In the genomic region with DNA sequence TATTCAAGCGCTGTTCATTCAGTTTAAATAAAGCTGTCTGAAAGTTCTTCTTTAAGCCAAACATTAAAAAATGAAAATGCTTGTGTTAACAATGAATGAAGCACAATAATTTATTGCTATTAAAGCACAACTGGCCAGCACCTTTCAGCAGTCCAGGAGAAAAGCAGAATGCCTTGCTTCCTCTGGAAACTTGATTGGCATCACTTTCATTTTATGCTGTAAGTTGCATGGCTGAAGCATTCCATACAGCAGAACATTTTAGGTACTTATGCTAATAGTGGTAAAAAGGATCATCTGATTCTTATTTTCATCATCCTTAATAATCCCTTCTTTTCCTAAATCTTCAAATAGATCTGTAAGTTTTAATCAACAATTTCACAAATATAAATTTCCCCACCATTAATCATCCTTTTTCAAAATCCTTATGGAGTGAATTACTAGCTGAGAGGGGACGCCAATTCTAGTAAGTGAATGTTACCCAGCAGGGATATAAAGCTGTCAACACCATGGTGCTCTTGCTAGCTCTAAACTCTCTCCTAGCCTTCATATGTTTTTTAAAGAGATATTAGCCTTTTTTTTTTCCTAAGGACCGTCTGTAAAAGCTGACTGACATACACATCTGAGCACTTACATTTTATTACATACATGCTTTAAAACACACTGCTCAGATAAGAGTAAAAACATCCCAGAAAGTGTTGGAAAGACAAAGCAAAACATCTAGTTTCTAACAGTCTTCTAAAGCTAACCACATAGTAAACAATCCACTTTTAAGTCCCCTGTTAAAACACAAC, we compare ENCODE assay signal across 1 cellular context.
TF ChIP-seq lines count a peak whose summit lies in the region.

No MANE protein-coding gene starts in this region.

TF ChIP-seq in HEK293, 187 proteins besides CTCF, POLR2A, EP300 and RAD21 (continued from another document and continues in another):
- TF ChIP-seq ZNF121 (tag by site-specific recombination; IDR thresholded peaks at IDR 0.05), result no peak
- TF ChIP-seq ZBTB48 (tag by site-specific recombination; IDR thresholded peaks at IDR 0.05), result no peak
- no peak for TF ChIP-seq ZBTB21 (tag by site-specific recombination; IDR thresholded peaks at IDR 0.05)
- peak; percentile 33; the same call in 1 of the 2 replicates for TF ChIP-seq ZNF324 (tag by site-specific recombination; IDR thresholded peaks at IDR 0.05)
- TF ChIP-seq GLIS2 (tag by site-specific recombination; IDR thresholded peaks at IDR 0.05), result no peak
- TF ChIP-seq BCL11B (tag by site-specific recombination; IDR thresholded peaks at IDR 0.05; ENCODE audit: low read depth), result 0 out of 2 replicates have a peak, but pooled peaks have one; percentile 29
- TF ChIP-seq ZNF174 (tag by site-specific recombination; IDR thresholded peaks at IDR 0.05), result no peak
- no peak for TF ChIP-seq SALL2 (tag by site-specific recombination; IDR thresholded peaks at IDR 0.05; ENCODE audit: borderline replicate concordance)
- no peak for TF ChIP-seq ZNF311 (tag by site-specific recombination; IDR thresholded peaks at IDR 0.05; ENCODE audit: borderline replicate concordance)
- TF ChIP-seq ZNF274 (IDR thresholded peaks at IDR 0.05; ENCODE audit: low read length), result no peak
- TF ChIP-seq ZNF274 (tag by site-specific recombination; IDR thresholded peaks at IDR 0.05; ENCODE audit: borderline replicate concordance), result no peak
- no peak for TF ChIP-seq HOXD13 (CRISPR knock-in tag; IDR thresholded peaks at IDR 0.05; ENCODE audit: borderline replicate concordance)
- TF ChIP-seq, protein P1, sequence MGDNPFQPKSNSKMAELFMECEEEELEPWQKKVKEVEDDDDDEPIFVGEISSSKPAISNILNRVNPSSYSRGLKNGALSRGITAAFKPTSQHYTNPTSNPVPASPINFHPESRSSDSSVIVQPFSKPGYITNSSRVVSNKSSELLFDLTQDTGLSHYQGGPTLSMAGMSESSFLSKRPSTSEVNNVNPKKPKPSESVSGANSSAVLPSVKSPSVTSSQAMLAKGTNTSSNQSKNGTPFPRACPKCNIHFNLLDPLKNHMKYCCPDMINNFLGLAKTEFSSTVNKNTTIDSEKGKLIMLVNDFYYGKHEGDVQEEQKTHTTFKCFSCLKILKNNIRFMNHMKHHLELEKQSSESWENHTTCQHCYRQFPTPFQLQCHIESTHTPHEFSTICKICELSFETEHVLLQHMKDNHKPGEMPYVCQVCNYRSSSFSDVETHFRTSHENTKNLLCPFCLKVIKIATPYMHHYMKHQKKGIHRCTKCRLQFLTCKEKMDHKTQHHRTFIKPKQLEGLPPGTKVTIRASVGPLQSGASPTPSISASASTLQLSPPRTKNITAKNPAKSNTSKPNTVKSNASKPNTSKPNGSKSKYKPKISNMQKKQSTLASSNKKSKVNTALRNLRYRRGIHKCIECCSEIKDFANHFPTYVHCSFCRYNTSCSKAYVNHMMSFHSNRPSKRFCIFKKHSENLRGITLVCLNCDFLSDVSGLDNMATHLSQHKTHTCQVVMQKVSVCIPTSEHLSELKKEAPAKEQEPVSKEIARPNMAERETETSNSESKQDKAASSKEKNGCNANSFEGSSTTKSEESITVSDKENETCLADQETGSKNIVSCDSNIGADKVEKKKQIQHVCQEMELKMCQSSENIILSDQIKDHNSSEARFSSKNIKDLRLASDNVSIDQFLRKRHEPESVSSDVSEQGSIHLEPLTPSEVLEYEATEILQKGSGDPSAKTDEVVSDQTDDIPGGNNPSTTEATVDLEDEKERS (tag by site-specific recombination; IDR thresholded peaks at IDR 0.05), result no peak
- peak; percentile 20 for TF ChIP-seq WT1 (tag by site-specific recombination; IDR thresholded peaks at IDR 0.05)
- no peak for TF ChIP-seq KLF9 (tag by site-specific recombination; IDR thresholded peaks at IDR 0.05; ENCODE audit: low read depth)
- no peak for TF ChIP-seq GLI4 (tag by site-specific recombination; IDR thresholded peaks at IDR 0.05)
- no peak for TF ChIP-seq ZBTB1 (tag by site-specific recombination; IDR thresholded peaks at IDR 0.05)
- TF ChIP-seq, protein P2, sequence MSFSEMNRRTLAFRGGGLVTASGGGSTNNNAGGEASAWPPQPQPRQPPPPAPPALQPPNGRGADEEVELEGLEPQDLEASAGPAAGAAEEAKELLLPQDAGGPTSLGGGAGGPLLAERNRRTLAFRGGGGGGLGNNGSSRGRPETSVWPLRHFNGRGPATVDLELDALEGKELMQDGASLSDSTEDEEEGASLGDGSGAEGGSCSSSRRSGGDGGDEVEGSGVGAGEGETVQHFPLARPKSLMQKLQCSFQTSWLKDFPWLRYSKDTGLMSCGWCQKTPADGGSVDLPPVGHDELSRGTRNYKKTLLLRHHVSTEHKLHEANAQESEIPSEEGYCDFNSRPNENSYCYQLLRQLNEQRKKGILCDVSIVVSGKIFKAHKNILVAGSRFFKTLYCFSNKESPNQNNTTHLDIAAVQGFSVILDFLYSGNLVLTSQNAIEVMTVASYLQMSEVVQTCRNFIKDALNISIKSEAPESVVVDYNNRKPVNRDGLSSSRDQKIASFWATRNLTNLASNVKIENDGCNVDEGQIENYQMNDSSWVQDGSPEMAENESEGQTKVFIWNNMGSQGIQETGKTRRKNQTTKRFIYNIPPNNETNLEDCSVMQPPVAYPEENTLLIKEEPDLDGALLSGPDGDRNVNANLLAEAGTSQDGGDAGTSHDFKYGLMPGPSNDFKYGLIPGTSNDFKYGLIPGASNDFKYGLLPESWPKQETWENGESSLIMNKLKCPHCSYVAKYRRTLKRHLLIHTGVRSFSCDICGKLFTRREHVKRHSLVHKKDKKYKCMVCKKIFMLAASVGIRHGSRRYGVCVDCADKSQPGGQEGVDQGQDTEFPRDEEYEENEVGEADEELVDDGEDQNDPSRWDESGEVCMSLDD (tag by site-specific recombination; IDR thresholded peaks at IDR 0.05), result no peak
- TF ChIP-seq ZFP37 (tag by site-specific recombination; IDR thresholded peaks at IDR 0.05), result no peak
- TF ChIP-seq ZNF48 (tag by site-specific recombination; IDR thresholded peaks at IDR 0.05), result no peak
- TF ChIP-seq ZNF350 (tag by site-specific recombination; IDR thresholded peaks at IDR 0.05), result no peak
- no peak for TF ChIP-seq SCRT2 (tag by site-specific recombination; IDR thresholded peaks at IDR 0.05)
- TF ChIP-seq, protein P3, sequence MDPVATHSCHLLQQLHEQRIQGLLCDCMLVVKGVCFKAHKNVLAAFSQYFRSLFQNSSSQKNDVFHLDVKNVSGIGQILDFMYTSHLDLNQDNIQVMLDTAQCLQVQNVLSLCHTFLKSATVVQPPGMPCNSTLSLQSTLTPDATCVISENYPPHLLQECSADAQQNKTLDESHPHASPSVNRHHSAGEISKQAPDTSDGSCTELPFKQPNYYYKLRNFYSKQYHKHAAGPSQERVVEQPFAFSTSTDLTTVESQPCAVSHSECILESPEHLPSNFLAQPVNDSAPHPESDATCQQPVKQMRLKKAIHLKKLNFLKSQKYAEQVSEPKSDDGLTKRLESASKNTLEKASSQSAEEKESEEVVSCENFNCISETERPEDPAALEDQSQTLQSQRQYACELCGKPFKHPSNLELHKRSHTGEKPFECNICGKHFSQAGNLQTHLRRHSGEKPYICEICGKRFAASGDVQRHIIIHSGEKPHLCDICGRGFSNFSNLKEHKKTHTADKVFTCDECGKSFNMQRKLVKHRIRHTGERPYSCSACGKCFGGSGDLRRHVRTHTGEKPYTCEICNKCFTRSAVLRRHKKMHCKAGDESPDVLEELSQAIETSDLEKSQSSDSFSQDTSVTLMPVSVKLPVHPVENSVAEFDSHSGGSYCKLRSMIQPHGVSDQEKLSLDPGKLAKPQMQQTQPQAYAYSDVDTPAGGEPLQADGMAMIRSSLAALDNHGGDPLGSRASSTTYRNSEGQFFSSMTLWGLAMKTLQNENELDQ (tag by site-specific recombination; IDR thresholded peaks at IDR 0.05; ENCODE audit: low read depth), result no peak
- TF ChIP-seq FEZF1 (tag by site-specific recombination; IDR thresholded peaks at IDR 0.05), result peak; percentile 95
- TF ChIP-seq ZNF747 (tag by site-specific recombination; IDR thresholded peaks at IDR 0.05), result no peak
- TF ChIP-seq, protein P4, sequence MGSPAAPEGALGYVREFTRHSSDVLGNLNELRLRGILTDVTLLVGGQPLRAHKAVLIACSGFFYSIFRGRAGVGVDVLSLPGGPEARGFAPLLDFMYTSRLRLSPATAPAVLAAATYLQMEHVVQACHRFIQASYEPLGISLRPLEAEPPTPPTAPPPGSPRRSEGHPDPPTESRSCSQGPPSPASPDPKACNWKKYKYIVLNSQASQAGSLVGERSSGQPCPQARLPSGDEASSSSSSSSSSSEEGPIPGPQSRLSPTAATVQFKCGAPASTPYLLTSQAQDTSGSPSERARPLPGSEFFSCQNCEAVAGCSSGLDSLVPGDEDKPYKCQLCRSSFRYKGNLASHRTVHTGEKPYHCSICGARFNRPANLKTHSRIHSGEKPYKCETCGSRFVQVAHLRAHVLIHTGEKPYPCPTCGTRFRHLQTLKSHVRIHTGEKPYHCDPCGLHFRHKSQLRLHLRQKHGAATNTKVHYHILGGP (tag by site-specific recombination; IDR thresholded peaks at IDR 0.05), result no peak
- no peak for TF ChIP-seq BCL11A (tag by site-specific recombination; IDR thresholded peaks at IDR 0.05; ENCODE audit: low read depth)
- peak; percentile 53; the same call in 1 of the 2 replicates for TF ChIP-seq ZIC2 (tag by site-specific recombination; IDR thresholded peaks at IDR 0.05)
- TF ChIP-seq ZNF530 (tag by site-specific recombination; IDR thresholded peaks at IDR 0.05; ENCODE audit: low read depth), result no peak
- TF ChIP-seq, protein P5, sequence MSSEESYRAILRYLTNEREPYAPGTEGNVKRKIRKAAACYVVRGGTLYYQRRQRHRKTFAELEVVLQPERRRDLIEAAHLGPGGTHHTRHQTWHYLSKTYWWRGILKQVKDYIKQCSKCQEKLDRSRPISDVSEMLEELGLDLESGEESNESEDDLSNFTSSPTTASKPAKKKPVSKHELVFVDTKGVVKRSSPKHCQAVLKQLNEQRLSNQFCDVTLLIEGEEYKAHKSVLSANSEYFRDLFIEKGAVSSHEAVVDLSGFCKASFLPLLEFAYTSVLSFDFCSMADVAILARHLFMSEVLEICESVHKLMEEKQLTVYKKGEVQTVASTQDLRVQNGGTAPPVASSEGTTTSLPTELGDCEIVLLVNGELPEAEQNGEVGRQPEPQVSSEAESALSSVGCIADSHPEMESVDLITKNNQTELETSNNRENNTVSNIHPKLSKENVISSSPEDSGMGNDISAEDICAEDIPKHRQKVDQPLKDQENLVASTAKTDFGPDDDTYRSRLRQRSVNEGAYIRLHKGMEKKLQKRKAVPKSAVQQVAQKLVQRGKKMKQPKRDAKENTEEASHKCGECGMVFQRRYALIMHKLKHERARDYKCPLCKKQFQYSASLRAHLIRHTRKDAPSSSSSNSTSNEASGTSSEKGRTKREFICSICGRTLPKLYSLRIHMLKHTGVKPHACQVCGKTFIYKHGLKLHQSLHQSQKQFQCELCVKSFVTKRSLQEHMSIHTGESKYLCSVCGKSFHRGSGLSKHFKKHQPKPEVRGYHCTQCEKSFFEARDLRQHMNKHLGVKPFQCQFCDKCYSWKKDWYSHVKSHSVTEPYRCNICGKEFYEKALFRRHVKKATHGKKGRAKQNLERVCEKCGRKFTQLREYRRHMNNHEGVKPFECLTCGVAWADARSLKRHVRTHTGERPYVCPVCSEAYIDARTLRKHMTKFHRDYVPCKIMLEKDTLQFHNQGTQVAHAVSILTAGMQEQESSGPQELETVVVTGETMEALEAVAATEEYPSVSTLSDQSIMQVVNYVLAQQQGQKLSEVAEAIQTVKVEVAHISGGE (tag by site-specific recombination; conservative IDR thresholded peaks at IDR 0.05; ENCODE audit: low read depth), result no peak
- no peak for TF ChIP-seq SP3 (tag by site-specific recombination; IDR thresholded peaks at IDR 0.05)
- no peak for TF ChIP-seq ZNF629 (tag by site-specific recombination; IDR thresholded peaks at IDR 0.05)
- TF ChIP-seq, protein P6, sequence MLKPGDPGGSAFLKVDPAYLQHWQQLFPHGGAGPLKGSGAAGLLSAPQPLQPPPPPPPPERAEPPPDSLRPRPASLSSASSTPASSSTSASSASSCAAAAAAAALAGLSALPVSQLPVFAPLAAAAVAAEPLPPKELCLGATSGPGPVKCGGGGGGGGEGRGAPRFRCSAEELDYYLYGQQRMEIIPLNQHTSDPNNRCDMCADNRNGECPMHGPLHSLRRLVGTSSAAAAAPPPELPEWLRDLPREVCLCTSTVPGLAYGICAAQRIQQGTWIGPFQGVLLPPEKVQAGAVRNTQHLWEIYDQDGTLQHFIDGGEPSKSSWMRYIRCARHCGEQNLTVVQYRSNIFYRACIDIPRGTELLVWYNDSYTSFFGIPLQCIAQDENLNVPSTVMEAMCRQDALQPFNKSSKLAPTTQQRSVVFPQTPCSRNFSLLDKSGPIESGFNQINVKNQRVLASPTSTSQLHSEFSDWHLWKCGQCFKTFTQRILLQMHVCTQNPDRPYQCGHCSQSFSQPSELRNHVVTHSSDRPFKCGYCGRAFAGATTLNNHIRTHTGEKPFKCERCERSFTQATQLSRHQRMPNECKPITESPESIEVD (tag by site-specific recombination; IDR thresholded peaks at IDR 0.05), result peak; percentile 96
- TF ChIP-seq ZNF366 (tag by site-specific recombination; conservative IDR thresholded peaks at IDR 0.05), result no peak
- TF ChIP-seq, protein P7, sequence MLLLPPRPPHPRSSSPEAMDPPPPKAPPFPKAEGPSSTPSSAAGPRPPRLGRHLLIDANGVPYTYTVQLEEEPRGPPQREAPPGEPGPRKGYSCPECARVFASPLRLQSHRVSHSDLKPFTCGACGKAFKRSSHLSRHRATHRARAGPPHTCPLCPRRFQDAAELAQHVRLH (tag by site-specific recombination; IDR thresholded peaks at IDR 0.05), result peak; percentile 79; the same call in 1 of the 2 replicates
- peak; percentile 62 for TF ChIP-seq ZNF561 (tag by site-specific recombination; IDR thresholded peaks at IDR 0.05; ENCODE audit: borderline replicate concordance)
- TF ChIP-seq, protein P8, sequence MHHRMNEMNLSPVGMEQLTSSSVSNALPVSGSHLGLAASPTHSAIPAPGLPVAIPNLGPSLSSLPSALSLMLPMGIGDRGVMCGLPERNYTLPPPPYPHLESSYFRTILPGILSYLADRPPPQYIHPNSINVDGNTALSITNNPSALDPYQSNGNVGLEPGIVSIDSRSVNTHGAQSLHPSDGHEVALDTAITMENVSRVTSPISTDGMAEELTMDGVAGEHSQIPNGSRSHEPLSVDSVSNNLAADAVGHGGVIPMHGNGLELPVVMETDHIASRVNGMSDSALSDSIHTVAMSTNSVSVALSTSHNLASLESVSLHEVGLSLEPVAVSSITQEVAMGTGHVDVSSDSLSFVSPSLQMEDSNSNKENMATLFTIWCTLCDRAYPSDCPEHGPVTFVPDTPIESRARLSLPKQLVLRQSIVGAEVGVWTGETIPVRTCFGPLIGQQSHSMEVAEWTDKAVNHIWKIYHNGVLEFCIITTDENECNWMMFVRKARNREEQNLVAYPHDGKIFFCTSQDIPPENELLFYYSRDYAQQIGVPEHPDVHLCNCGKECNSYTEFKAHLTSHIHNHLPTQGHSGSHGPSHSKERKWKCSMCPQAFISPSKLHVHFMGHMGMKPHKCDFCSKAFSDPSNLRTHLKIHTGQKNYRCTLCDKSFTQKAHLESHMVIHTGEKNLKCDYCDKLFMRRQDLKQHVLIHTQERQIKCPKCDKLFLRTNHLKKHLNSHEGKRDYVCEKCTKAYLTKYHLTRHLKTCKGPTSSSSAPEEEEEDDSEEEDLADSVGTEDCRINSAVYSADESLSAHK (tag by site-specific recombination; IDR thresholded peaks at IDR 0.05), result peak; percentile 69
- TF ChIP-seq ZNF776 (tag by site-specific recombination; IDR thresholded peaks at IDR 0.05; ENCODE audit: borderline replicate concordance), result no peak
